Comparison of ENCODE assay signal across 35 cellular contexts in the genomic region with DNA sequence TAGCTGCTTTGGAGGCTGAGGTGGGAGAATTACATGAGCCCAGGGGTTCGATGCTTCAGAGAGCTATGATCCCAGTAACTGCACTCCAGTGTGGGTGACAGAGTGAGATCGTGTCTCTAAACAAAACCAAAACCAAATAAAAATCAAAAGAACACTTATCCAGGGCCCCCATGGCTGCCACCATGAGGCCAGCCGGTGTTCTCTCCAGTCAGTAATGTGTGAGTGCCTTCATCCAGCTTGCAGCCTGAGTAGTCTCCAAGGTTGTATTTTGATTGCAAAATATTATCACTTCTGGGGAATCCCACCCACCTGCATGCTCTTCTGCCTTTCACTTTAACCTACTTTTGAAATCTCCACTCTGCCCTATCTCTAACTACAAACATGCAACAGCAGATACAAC.
"Had no signal": no experiment of that assay in that cellular context is flagged by ENCODE, and none has a peak within 500 bp of the region (broad histone marks: within the 10 kb centered on the region; RNA-seq: fewer than 3 reads in every experiment).

No MANE protein-coding gene starts in this region.

- H3K36me3 ChIP-seq: ascending aorta, cardiac muscle cell had no signal

- H3K27ac ChIP-seq: ascending aorta, cardiac muscle cell, VCaP had no signal

- H3K9me3 Mint-ChIP-seq: activated B cell treated with CpG ODN at 0.5 μM for 24 hours; activated CD4-positive, alpha-beta memory T cell treated with anti-CD3 and anti-CD28 coated beads for 36 hours; activated CD4-positive, alpha-beta T cell treated with anti-CD3 and anti-CD28 coated beads, Interleukin-2, amount 10 ng/mL, durations not matched to agents 24 days and 14 days; activated naive CD4-positive, alpha-beta T cell treated with anti-CD3 and anti-CD28 coated beads, Interleukin-2, amount 50 U/mL, for 24 hours; activated naive CD8-positive, alpha-beta T cell treated with anti-CD3 and anti-CD28 coated beads, Interleukin-2, amount 50 U/mL, for 24 hours; activated T-cell treated with anti-CD3 and anti-CD28 coated beads, Interleukin-2, amount 50 U/mL, for 24 hours; activated T-helper 2 cell treated with anti-CD3 and anti-CD28 coated beads, Interferon-gamma antibody, Interleukin-2, Interleukin-4, amounts not matched to agents 10 μg/mL and 5 μg/mL and 100 μg/mL, durations not matched to agents 14 hours and 24 hours and 36 hours; T-helper 1 cell treated with Interleukin-12 subunit alpha and Interleukin-12 subunit beta and Interleukin-4 antibody, amounts not matched to agents 30 μg/mL and 1 μg/mL, for 36 hours; T-helper 2 cell treated with Interferon-gamma antibody and Interleukin-4, amounts not matched to agents 5 μg/mL and 100 μg/mL, for 36 hours had no signal

- H3K27me3 Mint-ChIP-seq: activated CD4-positive, alpha-beta T cell treated with anti-CD3 and anti-CD28 coated beads, Interleukin-2, amount 10 ng/mL, durations not matched to agents 24 days and 14 days; activated naive CD4-positive, alpha-beta T cell treated with anti-CD3 and anti-CD28 coated beads, Interleukin-2, amount 10 ng/mL, durations not matched to agents 7 days and 5 days; activated naive CD8-positive, alpha-beta T cell treated with anti-CD3 and anti-CD28 coated beads, Interleukin-2, amount 10 ng/mL, durations not matched to agents 7 days and 5 days; brain had no signal

- H3K9me3 ChIP-seq: ascending aorta had no signal

- ATAC-seq: activated CD8-positive, alpha-beta T cell treated with anti-CD3 and anti-CD28 coated beads for 36 hours; activated naive CD8-positive, alpha-beta T cell treated with anti-CD3 and anti-CD28 coated beads, Interleukin-2, amount 50 U/mL, for 24 hours had no signal

- H3K27me3 ChIP-seq: ascending aorta, cardiac muscle cell had no signal

- H3K4me1 ChIP-seq: ascending aorta had no signal

- DNase-seq: activated B cell treated with CpG ODN at 0.5 μM for 24 hours; activated CD4-positive, alpha-beta memory T cell treated with anti-CD3 and anti-CD28 coated beads for 36 hours; activated CD4-positive, alpha-beta T cell treated with anti-CD3 and anti-CD28 coated beads for 4 hours; activated CD4-positive, alpha-beta T cell treated with anti-CD3 and anti-CD28 coated beads, Interleukin-2, amount 10 ng/mL, durations not matched to agents 24 days and 14 days; activated CD4-positive, alpha-beta T cell treated with anti-CD3 and anti-CD28 coated beads, Interleukin-2, amount 50 U/mL, for 1 hour; activated CD4-positive, alpha-beta T cell treated with anti-CD3 and anti-CD28 coated beads, Interleukin-2, amount 50 U/mL, for 4 hours; activated CD4-positive, CD25-positive, alpha-beta regulatory T cell treated with anti-CD3 and anti-CD28 coated beads, Interleukin-2, amount 50 U/mL, for 72 hours; activated CD8-positive, alpha-beta memory T cell treated with anti-CD3 and anti-CD28 coated beads, Interleukin-2, amount 50 U/mL, for 48 hours; activated CD8-positive, alpha-beta T cell treated with anti-CD3 and anti-CD28 coated beads for 36 hours; activated effector memory CD4-positive, alpha-beta T cell treated with Interleukin-2 at 50 U/mL for 16 hours; activated gamma-delta T cell; activated naive CD4-positive, alpha-beta T cell treated with anti-CD3 and anti-CD28 coated beads, Interleukin-2, amount 10 ng/mL, durations not matched to agents 7 days and 5 days; activated naive CD4-positive, alpha-beta T cell treated with Interleukin-2 at 50 U/mL for 16 hours; activated naive CD8-positive, alpha-beta T cell treated with anti-CD3 and anti-CD28 coated beads, Interleukin-2, amount 10 ng/mL, durations not matched to agents 7 days and 5 days; activated naive CD8-positive, alpha-beta T cell treated with anti-CD3 and anti-CD28 coated beads, Interleukin-2, amount 50 U/mL, for 24 hours; activated T-cell treated with anti-CD3 and anti-CD28 coated beads, Interleukin-2, amount 50 U/mL, for 24 hours; activated T-cell treated with anti-CD3 and anti-CD28 coated beads, Interleukin-2, amount 50 U/mL, for 48 hours; amygdala; anterior cingulate cortex; cerebellar nuclear complex; T-helper 1 cell; T-helper 2 cell; T-helper 9 cell had no signal

- H3K36me3 Mint-ChIP-seq: activated CD4-positive, alpha-beta memory T cell treated with anti-CD3 and anti-CD28 coated beads for 36 hours; activated naive CD4-positive, alpha-beta T cell treated with anti-CD3 and anti-CD28 coated beads, Interleukin-2, amount 10 ng/mL, durations not matched to agents 7 days and 5 days; activated naive CD4-positive, alpha-beta T cell treated with anti-CD3 and anti-CD28 coated beads, Interleukin-2, amount 50 U/mL, for 24 hours; activated naive CD8-positive, alpha-beta T cell; activated naive CD8-positive, alpha-beta T cell treated with anti-CD3 and anti-CD28 coated beads, Interleukin-2, amount 10 ng/mL, durations not matched to agents 7 days and 5 days; brain had no signal

- H3K4me3 ChIP-seq: ascending aorta, cardiac muscle cell had no signal

- H3K27ac Mint-ChIP-seq: activated B cell treated with CpG ODN at 0.5 μM for 24 hours; activated CD4-positive, alpha-beta memory T cell treated with anti-CD3 and anti-CD28 coated beads for 36 hours; activated CD4-positive, alpha-beta T cell treated with anti-CD3 and anti-CD28 coated beads, Interleukin-2, amount 10 ng/mL, durations not matched to agents 24 days and 14 days; activated CD8-positive, alpha-beta T cell treated with anti-CD3 and anti-CD28 coated beads for 36 hours; activated naive CD4-positive, alpha-beta T cell treated with anti-CD3 and anti-CD28 coated beads, Interleukin-2, amount 10 ng/mL, durations not matched to agents 7 days and 5 days; activated naive CD4-positive, alpha-beta T cell treated with anti-CD3 and anti-CD28 coated beads, Interleukin-2, amount 50 U/mL, for 24 hours; activated naive CD8-positive, alpha-beta T cell; activated naive CD8-positive, alpha-beta T cell treated with anti-CD3 and anti-CD28 coated beads, Interleukin-2, amount 10 ng/mL, durations not matched to agents 7 days and 5 days; activated naive CD8-positive, alpha-beta T cell treated with anti-CD3 and anti-CD28 coated beads, Interleukin-2, amount 50 U/mL, for 24 hours; activated T-cell treated with anti-CD3 and anti-CD28 coated beads, Interleukin-2, amount 50 U/mL, for 24 hours; activated T-helper 2 cell treated with anti-CD3 and anti-CD28 coated beads, Interferon-gamma antibody, Interleukin-2, Interleukin-4, amounts not matched to agents 10 μg/mL and 5 μg/mL and 100 μg/mL, durations not matched to agents 14 hours and 24 hours and 36 hours; brain; T-helper 1 cell treated with Interleukin-12 subunit alpha and Interleukin-12 subunit beta and Interleukin-4 antibody, amounts not matched to agents 30 μg/mL and 1 μg/mL, for 36 hours; T-helper 2 cell treated with Interferon-gamma antibody and Interleukin-4, amounts not matched to agents 5 μg/mL and 100 μg/mL, for 36 hours had no signal

- FAIRE-seq: bronchial epithelial cell, TTC549 had no signal

- H3K4me1 Mint-ChIP-seq: activated B cell treated with CpG ODN at 0.5 μM for 24 hours; activated CD4-positive, alpha-beta T cell treated with anti-CD3 and anti-CD28 coated beads, Interleukin-2, amount 10 ng/mL, durations not matched to agents 24 days and 14 days; activated naive CD4-positive, alpha-beta T cell treated with anti-CD3 and anti-CD28 coated beads, Interleukin-2, amount 10 ng/mL, durations not matched to agents 7 days and 5 days; activated naive CD4-positive, alpha-beta T cell treated with anti-CD3 and anti-CD28 coated beads, Interleukin-2, amount 50 U/mL, for 24 hours; activated naive CD8-positive, alpha-beta T cell treated with anti-CD3 and anti-CD28 coated beads, Interleukin-2, amount 10 ng/mL, durations not matched to agents 7 days and 5 days; activated naive CD8-positive, alpha-beta T cell treated with anti-CD3 and anti-CD28 coated beads, Interleukin-2, amount 50 U/mL, for 24 hours; brain; central memory CD8-positive, alpha-beta T cell had no signal

- H3K4me3 Mint-ChIP-seq: activated B cell treated with CpG ODN at 0.5 μM for 24 hours; activated CD4-positive, alpha-beta memory T cell treated with anti-CD3 and anti-CD28 coated beads for 36 hours; activated CD4-positive, alpha-beta T cell treated with anti-CD3 and anti-CD28 coated beads, Interleukin-2, amount 10 ng/mL, durations not matched to agents 24 days and 14 days; activated CD8-positive, alpha-beta T cell treated with anti-CD3 and anti-CD28 coated beads for 36 hours; activated naive CD4-positive, alpha-beta T cell treated with anti-CD3 and anti-CD28 coated beads, Interleukin-2, amount 10 ng/mL, durations not matched to agents 7 days and 5 days; activated naive CD4-positive, alpha-beta T cell treated with anti-CD3 and anti-CD28 coated beads, Interleukin-2, amount 50 U/mL, for 24 hours; activated naive CD8-positive, alpha-beta T cell; activated naive CD8-positive, alpha-beta T cell treated with anti-CD3 and anti-CD28 coated beads, Interleukin-2, amount 10 ng/mL, durations not matched to agents 7 days and 5 days; activated naive CD8-positive, alpha-beta T cell treated with anti-CD3 and anti-CD28 coated beads, Interleukin-2, amount 50 U/mL, for 24 hours; activated T-cell treated with anti-CD3 and anti-CD28 coated beads, Interleukin-2, amount 50 U/mL, for 24 hours; brain; central memory CD8-positive, alpha-beta T cell; T-helper 1 cell treated with Interleukin-12 subunit alpha and Interleukin-12 subunit beta and Interleukin-4 antibody, amounts not matched to agents 30 μg/mL and 1 μg/mL, for 36 hours; T-helper 2 cell treated with Interferon-gamma antibody and Interleukin-4, amounts not matched to agents 5 μg/mL and 100 μg/mL, for 36 hours had no signal
